9 cellular contexts compared by ENCODE assay signal in genomic region chr5:44875661-44876250, GRCh38.
DNase-seq lines count a peak whose midpoint lies in the region; ATAC-seq and TF ChIP-seq lines count a peak whose summit lies in the region.
"Had no signal": no experiment of that assay in that cellular context is flagged by ENCODE, and none has a peak within 500 bp of the region (broad histone marks: within the 10 kb centered on the region; RNA-seq: fewer than 3 reads in every experiment).

No MANE protein-coding gene starts in this region.

- no peaks in the 10 kb centered on the region for H3K9me3 Mint-ChIP-seq in activated CD8-positive, alpha-beta memory T cell treated with anti-CD3 and anti-CD28 coated beads, Interleukin-2, amount 10 ng/mL, durations not matched to agents 7 days and 5 days (ENCODE audit: low read depth)

- ATAC-seq in activated CD8-positive, alpha-beta memory T cell treated with anti-CD3 and anti-CD28 coated beads, Interleukin-2, amount 10 ng/mL, durations not matched to agents 7 days and 5 days, result peak; percentile 100
- peak; percentile 99 for ATAC-seq in HG02798 (IDR thresholded peaks at IDR 0.05; ENCODE audit: poor library complexity, unreplicated experiment)

- no peak overlapping the region for H3K4me3 ChIP-seq in astrocyte of the spinal cord (ENCODE audit: low read depth, low read length)

- CTCF ChIA-PET in activated CD8-positive, alpha-beta memory T cell treated with anti-CD3 and anti-CD28 coated beads, Interleukin-2, amount 10 ng/mL, durations not matched to agents 7 days and 5 days (lab: Charles Lee), result no interaction called here

- no peak for TF ChIP-seq CTCF in astrocyte of the spinal cord (IDR thresholded peaks at IDR 0.05; ENCODE audit: low read depth, low read length)

- DNase-seq in activated CD8-positive, alpha-beta memory T cell treated with anti-CD3 and anti-CD28 coated beads, Interleukin-2, amount 10 ng/mL, durations not matched to agents 7 days and 5 days, result peak; percentile 53
- DNase-seq in activated CD8-positive, alpha-beta memory T cell treated with anti-CD3 and anti-CD28 coated beads, Interleukin-2, amount 50 U/mL, for 48 hours, result no peak
- DNase-seq in NCI-H226 (peak; percentile 84), astrocyte of the spinal cord (ENCODE audit: low read depth, low spot score) (peak; percentile 92), NCI-H510A (lab: John Stamatoyannopoulos, UW) (no peak), SHP77 (lab: John Stamatoyannopoulos, UW) (no peak)
- peak; percentile 7 to 8 for DNase-seq in stimulated activated CD4-positive, alpha-beta T cell treated with anti-CD3 and anti-CD28 coated beads, Interleukin-15, amount 100 ng/mL, for 48 hours (ENCODE audit: low read depth in 2 of 2)

- peaks cover 12% of the 10 kb centered on the region for H3K4me1 Mint-ChIP-seq in activated CD8-positive, alpha-beta memory T cell treated with anti-CD3 and anti-CD28 coated beads, Interleukin-2, amount 10 ng/mL, durations not matched to agents 7 days and 5 days

- in situ Hi-C loops in astrocyte of the spinal cord (cut with HindIII; ENCODE audit: low sequenced_read_pairs), result no loop called here

- peaks cover 4% of the 10 kb centered on the region for H3K27me3 Mint-ChIP-seq in activated CD8-positive, alpha-beta memory T cell treated with anti-CD3 and anti-CD28 coated beads, Interleukin-2, amount 10 ng/mL, durations not matched to agents 7 days and 5 days
- H3K27me3 Mint-ChIP-seq: dendritic cell treated with granulocyte-macrophage colony-stimulating factor and Interleukin-4, amounts not matched to agents 40 ng/mL and 50 ng/mL, for 4 days had no signal

- H3K36me3 Mint-ChIP-seq in activated CD8-positive, alpha-beta memory T cell treated with anti-CD3 and anti-CD28 coated beads, Interleukin-2, amount 10 ng/mL, durations not matched to agents 7 days and 5 days, result peaks cover 11% of the 10 kb centered on the region

- H3K27ac Mint-ChIP-seq in activated CD8-positive, alpha-beta memory T cell treated with anti-CD3 and anti-CD28 coated beads, Interleukin-2, amount 10 ng/mL, durations not matched to agents 7 days and 5 days, result peak overlapping the region; percentile 82
- H3K27ac Mint-ChIP-seq: dendritic cell treated with granulocyte-macrophage colony-stimulating factor and Interleukin-4, amounts not matched to agents 40 ng/mL and 50 ng/mL, for 4 days had no signal

- peak overlapping the region; percentile 16 for H3K4me3 Mint-ChIP-seq in activated CD8-positive, alpha-beta memory T cell treated with anti-CD3 and anti-CD28 coated beads, Interleukin-2, amount 10 ng/mL, durations not matched to agents 7 days and 5 days
- H3K4me3 Mint-ChIP-seq: dendritic cell treated with granulocyte-macrophage colony-stimulating factor and Interleukin-4, amounts not matched to agents 40 ng/mL and 50 ng/mL, for 4 days had no signal

Comparison
In these comparisons a context has a peak if more than half of its experiments do, and no peak if none do; other contexts are left out.
1. DNase-seq: peak in activated CD8-positive, alpha-beta memory T cell treated with anti-CD3 and anti-CD28 coated beads, Interleukin-2, amount 10 ng/mL, durations not matched to agents 7 days and 5 days (single experiment), NCI-H226 (single experiment), astrocyte of the spinal cord (single experiment) and stimulated activated CD4-positive, alpha-beta T cell treated with anti-CD3 and anti-CD28 coated beads, Interleukin-15, amount 100 ng/mL, for 48 hours (2 of 2); none in activated CD8-positive, alpha-beta memory T cell treated with anti-CD3 and anti-CD28 coated beads, Interleukin-2, amount 50 U/mL, for 48 hours (single experiment), NCI-H510A (single experiment) and SHP77 (0 of 2).